ENCODE assay signal across 8 cellular contexts in genomic region chr11:75668508-75669297, GRCh38. TPM values are rescaled to one million over a fixed set of nuclear protein-coding genes. Genes with fewer than 3 reads are reported as not detected.
DNase-seq lines count a peak whose midpoint lies in the region; ATAC-seq and TF ChIP-seq lines count a peak whose summit lies in the region.

Gene MAP6, minus strand, starts transcription at chr11:75669038. Its CDS starts 669 bp downstream, at chr11:75668369.

- POLR2A ChIA-PET in activated CD4-positive, alpha-beta memory T cell treated with anti-CD3 and anti-CD28 coated beads, Interleukin-2, amount 10 ng/mL, durations not matched to agents 7 days and 5 days (lab: Charles Lee): interaction anchor here (0.7 to 1.1 kb wide), 2 partner anchors 28 to 143 kb away, joined by 3 read pairs; partner anchors contain the start of gene GDPD5

- ATAC-seq in HG02763 (IDR thresholded peaks at IDR 0.05; ENCODE audit: unreplicated experiment): no peak

- intact Hi-C loops in vagina (cut with DNase I): loop anchor here (10.0 kb wide), 1 partner anchor 114 kb away; no protein-coding TSS in a partner anchor

- no peaks in the 10 kb centered on the region for H3K36me3 ChIP-seq in vagina

- H3K4me3 Mint-ChIP-seq in activated CD4-positive, alpha-beta memory T cell treated with anti-CD3 and anti-CD28 coated beads, Interleukin-2, amount 10 ng/mL, durations not matched to agents 7 days and 5 days: peak within 1 kb of the TSS; percentile 82
- peak within 1 kb of the TSS; percentile 84 to 92 (median 90) for H3K4me3 Mint-ChIP-seq in nephron

- peak within 1 kb of the TSS; percentile 61 for H3K4me3 ChIP-seq in fibroblast of the aortic adventitia (ENCODE audit: low read depth, low read length)
- H3K4me3 ChIP-seq in vagina: peak within 1 kb of the TSS; percentile 49 to 73

- no peak for TF ChIP-seq POLR2A in vagina (IDR thresholded peaks at IDR 0.05)

- H3K27me3 ChIP-seq in vagina: no peaks in the 10 kb centered on the region

- no peaks in the 10 kb centered on the region for H3K9me3 ChIP-seq in vagina

- DNase-seq in DMS114 treated with DMSO at 0.1 percent for 48 hours (lab: John Stamatoyannopoulos, UW; ENCODE audit: unreplicated experiment): peak; percentile 24
- peak; percentile 31 for DNase-seq in M059J (ENCODE audit: low read depth)
- peak; percentile 60 for DNase-seq in activated CD4-positive, alpha-beta memory T cell treated with anti-CD3 and anti-CD28 coated beads, Interleukin-2, amount 10 ng/mL, durations not matched to agents 7 days and 5 days
- DNase-seq in fibroblast of the aortic adventitia (ENCODE audit: low read depth): peak; percentile 33
- no peak for DNase-seq in vagina (ENCODE audit: extremely low spot score in 2 of 2)
- no peak for DNase-seq in foreskin melanocyte

- no peak within 1 kb of the TSS for H3K27ac Mint-ChIP-seq in activated CD4-positive, alpha-beta memory T cell treated with anti-CD3 and anti-CD28 coated beads, Interleukin-2, amount 10 ng/mL, durations not matched to agents 7 days and 5 days
- H3K27ac Mint-ChIP-seq in nephron: peak within 1 kb of the TSS in 1 of 3 experiments; percentile 44

- CTCF ChIA-PET in activated CD4-positive, alpha-beta memory T cell treated with anti-CD3 and anti-CD28 coated beads, Interleukin-2, amount 10 ng/mL, durations not matched to agents 7 days and 5 days (lab: Charles Lee): interaction anchor here (0.7 to 1.9 kb wide), 2 partner anchors 15 to 239 kb away, joined by 3 to 5 read pairs; no protein-coding TSS in a partner anchor

- no peak for TF ChIP-seq CTCF in fibroblast of the aortic adventitia (IDR thresholded peaks at IDR 0.05; ENCODE audit: insufficient read depth, low read length)
- peak in 2 of 3 experiments; percentile 11 to 17 for TF ChIP-seq CTCF in nephron (IDR thresholded peaks at IDR 0.05; ENCODE audit: unreplicated experiment in 3 of 3)
- no peak for TF ChIP-seq CTCF in vagina (IDR thresholded peaks at IDR 0.05)

- H3K4me1 ChIP-seq in vagina: peaks cover 16% of the 10 kb centered on the region

- no peak within 1 kb of the TSS for H3K27ac ChIP-seq in vagina

- H3K27me3 Mint-ChIP-seq in activated CD4-positive, alpha-beta memory T cell treated with anti-CD3 and anti-CD28 coated beads, Interleukin-2, amount 10 ng/mL, durations not matched to agents 7 days and 5 days: peaks cover 72% of the 10 kb centered on the region
- H3K27me3 Mint-ChIP-seq in nephron (ENCODE audit: low read depth): peaks cover 80% of the 10 kb centered on the region

- H3K36me3 Mint-ChIP-seq in activated CD4-positive, alpha-beta memory T cell treated with anti-CD3 and anti-CD28 coated beads, Interleukin-2, amount 10 ng/mL, durations not matched to agents 7 days and 5 days (ENCODE audit: low read depth): peaks cover 8% of the 10 kb centered on the region
- H3K36me3 Mint-ChIP-seq in nephron (ENCODE audit: low read depth): no peaks in the 10 kb centered on the region

- peaks cover 2% of the 10 kb centered on the region for H3K9me3 Mint-ChIP-seq in activated CD4-positive, alpha-beta memory T cell treated with anti-CD3 and anti-CD28 coated beads, Interleukin-2, amount 10 ng/mL, durations not matched to agents 7 days and 5 days
- peaks cover 4% of the 10 kb centered on the region for H3K9me3 Mint-ChIP-seq in nephron

- H3K4me1 Mint-ChIP-seq in activated CD4-positive, alpha-beta memory T cell treated with anti-CD3 and anti-CD28 coated beads, Interleukin-2, amount 10 ng/mL, durations not matched to agents 7 days and 5 days: peaks cover 39% of the 10 kb centered on the region
- H3K4me1 Mint-ChIP-seq in nephron: peaks cover 14% of the 10 kb centered on the region

RNA-seq across cellular contexts. Expression of gene MAP6, which starts in this region (rescaled TPM):
- 0.02 and 0.32 TPM in 2 replicates for total RNA-seq in M059J (2014; rRNA removed; shearing (Covaris generic))
- total RNA-seq in activated CD4-positive, alpha-beta memory T cell treated with anti-CD3 and anti-CD28 coated beads, Interleukin-2, amount 10 ng/mL, durations not matched to agents 7 days and 5 days: 1 to 10 TPM; 1.5 to 1.6 TPM
- total RNA-seq in fibroblast of the aortic adventitia (ENCODE audit: low replicate concordance) (3.4 and 10.0 TPM in 2 replicates), vagina (6.9 TPM)

Comparison
In these comparisons a context has a peak if more than half of its experiments do, and no peak if none do; other contexts are left out.
1. Peak in DNase-seq in M059J; RNA of the gene not detected or under 1 TPM.
2. DNase-seq: peak in DMS114 treated with DMSO at 0.1 percent for 48 hours (single experiment), activated CD4-positive, alpha-beta memory T cell treated with anti-CD3 and anti-CD28 coated beads, Interleukin-2, amount 10 ng/mL, durations not matched to agents 7 days and 5 days (single experiment) and fibroblast of the aortic adventitia (single experiment); none in vagina (0 of 2) and foreskin melanocyte (single experiment).
3. CTCF ChIP-seq: peak in nephron (2 of 3); none in fibroblast of the aortic adventitia (single experiment) and vagina (0 of 3).